ENCODE assay signal across 8 cellular contexts in the genomic region with DNA sequence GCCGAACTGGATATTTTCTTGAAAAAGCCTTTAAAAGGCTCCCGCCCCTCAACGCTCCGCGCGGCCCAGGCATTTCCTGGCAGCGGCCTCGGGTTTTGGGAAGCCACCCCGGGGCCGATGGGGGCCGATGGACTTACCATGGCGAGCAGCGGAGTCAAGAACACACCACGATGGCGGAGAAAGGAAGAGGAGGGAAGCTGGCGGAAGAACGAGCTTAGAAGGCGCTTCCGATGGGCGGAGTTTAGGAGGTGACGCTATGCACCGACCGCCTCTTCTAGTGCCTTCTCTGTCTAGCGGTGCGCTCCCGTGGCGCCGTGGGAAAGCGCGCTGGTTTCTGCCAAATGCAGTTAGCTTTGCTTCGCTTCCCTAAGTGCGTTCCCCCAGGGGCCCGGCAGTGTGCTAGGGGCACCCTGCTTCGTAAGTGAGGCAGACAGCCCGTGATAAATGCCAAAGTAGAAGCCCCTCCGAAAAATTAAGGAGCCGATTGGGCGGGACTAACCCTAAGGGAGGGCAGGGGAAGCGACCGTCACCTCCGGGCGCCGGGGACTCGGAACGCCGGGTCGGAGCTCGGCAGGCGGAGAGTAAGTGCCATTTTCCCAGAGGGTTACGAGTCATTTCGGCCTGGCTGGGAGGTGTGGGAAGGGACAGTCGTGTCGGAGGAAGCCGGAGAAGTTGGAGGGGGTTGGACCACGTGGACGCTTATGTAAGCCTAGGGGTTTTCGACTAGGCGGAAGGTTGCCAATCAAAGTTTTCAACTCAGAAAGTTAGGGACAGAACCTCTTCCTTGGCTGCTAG. TPM values are rescaled to one million over a fixed set of nuclear protein-coding genes. Genes with fewer than 3 reads are reported as not detected.
DNase-seq lines count a peak whose midpoint lies in the region; ATAC-seq and TF ChIP-seq lines count a peak whose summit lies in the region.

A gene (minus strand): TSS at position 194 of the 795 bp plus-strand sequence. CDS start 54 bp downstream, at position 140.

- TF ChIP-seq CTCF in OCI-LY1 (IDR thresholded peaks at IDR 0.05; ENCODE audit: low read length), result peak; percentile 2; the same call in 1 of the 2 replicates
- no peak for TF ChIP-seq CTCF in mesothelial cell of epicardium (IDR thresholded peaks at IDR 0.05; ENCODE audit: unreplicated experiment)

- DNase-seq in DMS 273 (lab: John Stamatoyannopoulos, UW; ENCODE audit: unreplicated experiment), result peak; percentile 96
- DNase-seq in HuH-7 (ENCODE audit: low spot score), result peak; percentile 53
- peak; percentile 77 for DNase-seq in activated CD8-positive, alpha-beta memory T cell treated with anti-CD3 and anti-CD28 coated beads, Interleukin-2, amount 50 U/mL, for 4 hours
- peak; percentile 57 to 75 for DNase-seq in mesothelial cell of epicardium (ENCODE audit: low spot score in 2 of 2, unreplicated experiment in 2 of 2)
- DNase-seq in stimulated activated CD8-positive, alpha-beta memory T cell treated with anti-CD3 and anti-CD28 coated beads, Interleukin-15, amount 100 ng/mL, for 48 hours (ENCODE audit: low read depth in 2 of 2), result peak; percentile 66 to 74

- H3K4me1 ChIP-seq in OCI-LY1 (ENCODE audit: insufficient read depth, low read length, severe bottlenecking), result peaks cover 33% of the 10 kb centered on the region

- peaks cover 3% of the 10 kb centered on the region; the same call in 1 of the 2 replicates for H4K20me1 ChIP-seq in OCI-LY1 (ENCODE audit: insufficient read depth, low read length)

- H3K79me2 ChIP-seq in OCI-LY1 (ENCODE audit: insufficient read depth, low read length), result peaks cover 35% of the 10 kb centered on the region

- peak within 1 kb of the TSS; percentile 100 for H3K4me2 ChIP-seq in OCI-LY1 (ENCODE audit: low read length)

- H3K36me3 ChIP-seq in OCI-LY1 (ENCODE audit: insufficient read depth, low read length), result peaks cover 46% of the 10 kb centered on the region

- H3K36me3 Mint-ChIP-seq in mesothelial cell of epicardium, result peaks cover 2% of the 10 kb centered on the region

- in situ Hi-C loops in endometrial microvascular endothelial cells (cut with HindIII; ENCODE audit: inconsistent ontology term, low pct_unique_long_range_greater_than_20kb, low sequenced_read_pairs), result no loop called here

- no peaks in the 10 kb centered on the region for H3K9me3 ChIP-seq in OCI-LY1 (ENCODE audit: low read length)

- peaks cover 4% of the 10 kb centered on the region for H3K9me3 Mint-ChIP-seq in mesothelial cell of epicardium

- no peaks in the 10 kb centered on the region for H3F3A ChIP-seq in OCI-LY1 (ENCODE audit: insufficient read depth, low read length)

- ATAC-seq in GM21526 (IDR thresholded peaks at IDR 0.05; ENCODE audit: low FRiP score, unreplicated experiment), result peak; percentile 74

- H3K27ac ChIP-seq in OCI-LY1 (ENCODE audit: low read depth, low read length, poor library complexity, severe bottlenecking), result peak within 1 kb of the TSS; percentile 94

- H3K27me3 Mint-ChIP-seq in mesothelial cell of epicardium (ENCODE audit: low read depth), result no peaks in the 10 kb centered on the region

- H3K4me3 Mint-ChIP-seq in mesothelial cell of epicardium, result peak within 1 kb of the TSS; percentile 94

- no peaks in the 10 kb centered on the region for H3K9me2 ChIP-seq in OCI-LY1 (ENCODE audit: low read depth, low read length)

- peak within 1 kb of the TSS; percentile 77 for H3K4me3 ChIP-seq in OCI-LY1 (ENCODE audit: low read depth, low read length, poor library complexity, severe bottlenecking)

- peak within 1 kb of the TSS; percentile 82 for H3K9ac ChIP-seq in OCI-LY1 (ENCODE audit: low read length)

- H3K27ac Mint-ChIP-seq in mesothelial cell of epicardium, result peak within 1 kb of the TSS; percentile 97

- no peaks in the 10 kb centered on the region for H3K27me3 ChIP-seq in OCI-LY1 (ENCODE audit: insufficient read depth, low read length)

- H2AFZ ChIP-seq in OCI-LY1 (ENCODE audit: low read length), result no peak within 1 kb of the TSS

- peaks cover 15% of the 10 kb centered on the region for H3K4me1 Mint-ChIP-seq in mesothelial cell of epicardium

RNA-seq across cellular contexts. Expression of the gene that starts here (rescaled TPM):
- 7,033 TPM for total RNA-seq in endometrial microvascular endothelial cells (ENCODE audit: inconsistent ontology term)
- 2,086 to 2,208 TPM (median 2,190 TPM) in 3 replicates for total RNA-seq in mesothelial cell of epicardium

Comparison
In these comparisons a context has a peak if more than half of its experiments do, and no peak if none do; other contexts are left out.
1. Peak in every context shown above with its lines: DNase-seq, ATAC-seq, H3K4me3 ChIP-seq and H3K27ac ChIP-seq.